17 cellular contexts compared by ENCODE assay signal in genomic region chr10:114694062-114694461, GRCh38. TPM values are rescaled to one million over a fixed set of nuclear protein-coding genes. Genes with fewer than 3 reads are reported as not detected.
A peak's percentile ranks its signal among the peaks of the same experiment; 100 is the strongest.
DNase-seq lines count a peak whose midpoint lies in the region; ATAC-seq, FAIRE-seq and TF ChIP-seq lines count a peak whose summit lies in the region.
"Had no signal": no experiment of that assay in that cellular context is flagged by ENCODE, and none has a peak within 500 bp of the region (broad histone marks: within the 10 kb centered on the region; RNA-seq: fewer than 3 reads in every experiment).

No MANE protein-coding gene starts in this region.

- no peak overlapping the region for H2AFZ ChIP-seq in H1 (ENCODE audit: low read length)

- no peaks in the 10 kb centered on the region for H3K23me2 ChIP-seq in H1 (ENCODE audit: low read depth, low read length)

- no peak overlapping the region for H3K23ac ChIP-seq in H1 (ENCODE audit: insufficient read length)

- H3K56ac ChIP-seq in H1 (replicated peaks; ENCODE audit: insufficient read length, low read depth, low read length), result no peak overlapping the region

- no peak overlapping the region for H3K9ac ChIP-seq in H1 (replicated peaks in 1 of 4; ENCODE audit: extremely low read depth in 1 of 4, low read depth in 3 of 4, low read length in 3 of 4)

- peaks cover 0 to 80% (median 48%) of the 10 kb centered on the region in 9 donors for H3K4me1 ChIP-seq in heart right ventricle
- H3K4me1 ChIP-seq in H1 (replicated peaks in 1 of 4; ENCODE audit: control insufficient read depth in 3 of 4, insufficient read depth in 4 of 4, low read length in 3 of 4), result no peaks in the 10 kb centered on the region

- no peak for TF ChIP-seq CTCF in heart right ventricle (IDR thresholded peaks at IDR 0.05)
- TF ChIP-seq CTCF in H1 (IDR thresholded peaks at IDR 0.05; ENCODE audit: control extremely low read depth in 1 of 3, insufficient read depth in 1 of 3, low read depth in 1 of 3, low read length in 3 of 3), result no peak

- H3K9me3 ChIP-seq in heart right ventricle (no peaks in the 10 kb centered on the region), H1 (ENCODE audit: insufficient read depth in 2 of 2, low read depth in 1 of 2, low read length in 1 of 2) (no peaks in the 10 kb centered on the region)
- H3K9me3 ChIP-seq: gastroesophageal sphincter, sigmoid colon had no signal

- no peak overlapping the region for H4K91ac ChIP-seq in H1 (replicated peaks; ENCODE audit: insufficient read length, low read length)

- TF ChIP-seq RAD21 in H1 (IDR thresholded peaks at IDR 0.05 in 1 of 2, conservative IDR thresholded peaks at IDR 0.05 in 1 of 2; ENCODE audit: low read depth in 2 of 2, low read length in 2 of 2), result no peak

- no peak overlapping the region for H3K14ac ChIP-seq in H1 (ENCODE audit: insufficient read length)

- ATAC-seq in heart right ventricle (no peak), Right ventricle myocardium superior (ENCODE audit: poor library complexity) (no peak)
- ATAC-seq: gastroesophageal sphincter, left ventricle myocardium superior had no signal

- H3K79me2 ChIP-seq in H1 (ENCODE audit: control insufficient read depth in 1 of 2, insufficient read depth in 2 of 2, low read length in 2 of 2), result no peaks in the 10 kb centered on the region

- H3K36me3 ChIP-seq in heart right ventricle (no peaks in the 10 kb centered on the region), H1 (ENCODE audit: control insufficient read depth in 2 of 4, insufficient read depth in 4 of 4, low read length in 3 of 4) (no peaks in the 10 kb centered on the region)
- H3K36me3 ChIP-seq: brain microvascular endothelial cell, gastroesophageal sphincter, sigmoid colon had no signal

- H3K27ac ChIP-seq in heart right ventricle, result peak overlapping the region in 7 of 10 donors; percentile 17 to 84 (median 45)
- H3K27ac ChIP-seq in H1 (ENCODE audit: low read depth, low read length), result no peak overlapping the region
- H3K27ac ChIP-seq: brain microvascular endothelial cell, gastroesophageal sphincter, sigmoid colon, VCaP had no signal

- no peaks in the 10 kb centered on the region for H4K20me1 ChIP-seq in H1 (replicated peaks in 1 of 2; ENCODE audit: control insufficient read depth in 1 of 2, insufficient read depth in 2 of 2, low read length in 2 of 2)

- FAIRE-seq in RCC 7860 (lab: Jason Lieb, UNC) (peak; percentile 77), H1 (lab: Jason Lieb, UNC) (no peak)
- FAIRE-seq: D721Med, urothelium cell line had no signal

- intact Hi-C loops in heart right ventricle (cut with DNase I) (loop anchor here in 5 of 10 donors (10.0 kb wide), 2 partner anchors 139 to 219 kb away; no protein-coding TSS in a partner anchor), Right ventricle myocardium superior (cut with DNase I) (no loop called here)

- no peak for TF ChIP-seq POLR2A in H1 (IDR thresholded peaks at IDR 0.05; ENCODE audit: control extremely low read depth in 1 of 2, low read depth in 2 of 2, low read length in 2 of 2)

- no peak overlapping the region; the same call in 1 of the 2 replicates for H4K8ac ChIP-seq in H1 (ENCODE audit: extremely low read depth, insufficient read depth, low read length)

- WGBS in heart right ventricle, 2 donors, result 38 to 43% methylated on average over 3 of the region's 3 CpGs
- WGBS in H1 (ENCODE audit: extremely low coverage in 1 of 2, insufficient coverage in 1 of 2, insufficient read length in 1 of 2, insufficient replicate concordance in 2 of 2, low coverage in 1 of 2, low lambda C conversion rate in 2 of 2, missing lambda C conversion rate in 1 of 2), 2 experiments, result 89% methylated on average over 3 of the region's 3 CpGs; no CpG with 5 or more reads in 1 of the 2 experiments

- H2BK120ac ChIP-seq in H1 (replicated peaks; ENCODE audit: low read depth, low read length), result no peak overlapping the region

- CTCF ChIA-PET in H1 (lab: Charles Lee; ENCODE audit: partially characterized antibody), result interaction anchor here (0.6 to 10.9 kb wide), 35 partner anchors 8 to 450 kb away, joined by 3 to 155 read pairs (median 4); partner anchors contain the start of gene ABLIM1

- no peak overlapping the region for H3K18ac ChIP-seq in H1 (ENCODE audit: extremely low read depth, low read length)

- H2BK12ac ChIP-seq in H1 (ENCODE audit: low read depth, low read length), result no peak overlapping the region

- DNase-seq in heart right ventricle (no peak), Right ventricle myocardium superior (no peak), RCC 7860 (ENCODE audit: low spot score) (peak; percentile 40), H1 (ENCODE audit: low read depth in 1 of 2, low spot score in 2 of 2) (no peak), cerebellar nuclear complex (lab: John Stamatoyannopoulos, UW) (no peak), NCI-H446 (lab: John Stamatoyannopoulos, UW) (no peak), NOMO-1 treated with DMSO at 0.1 percent for 48 hours (lab: John Stamatoyannopoulos, UW; ENCODE audit: unreplicated experiment) (no peak)
- DNase-seq: brain microvascular endothelial cell, IMR-90, left ventricle myocardium superior, NCI-H187, SIG-M5, sigmoid colon had no signal

- H2AK5ac ChIP-seq in H1 (ENCODE audit: low read depth, low read length), result no peak overlapping the region

- no peak overlapping the region for H4K5ac ChIP-seq in H1 (ENCODE audit: insufficient read length, low read depth, low read length)

- H3K27me3 ChIP-seq in heart right ventricle (no peaks in the 10 kb centered on the region), H1 (replicated peaks in 1 of 4; ENCODE audit: control insufficient read depth in 3 of 4, extremely low read depth in 1 of 4, insufficient read depth in 3 of 4, low read length in 3 of 4) (no peaks in the 10 kb centered on the region)
- H3K27me3 ChIP-seq: brain microvascular endothelial cell, gastroesophageal sphincter, sigmoid colon had no signal

- no peaks in the 10 kb centered on the region for H3K79me1 ChIP-seq in H1 (ENCODE audit: low read depth, low read length)

- H2BK5ac ChIP-seq in H1 (ENCODE audit: low read depth, low read length), result no peak overlapping the region

- H3K4ac ChIP-seq in H1 (replicated peaks; ENCODE audit: insufficient read length, low read depth, low read length), result no peak overlapping the region

- TF ChIP-seq EP300 in H1 (IDR thresholded peaks at IDR 0.05; ENCODE audit: borderline replicate concordance in 1 of 2, low read depth in 2 of 2, low read length in 2 of 2), result no peak

- H2BK15ac ChIP-seq in H1 (ENCODE audit: low read length), result peak overlapping the region; percentile 88; the same call in 1 of the 2 replicates

- no peak overlapping the region for H2BK20ac ChIP-seq in H1 (ENCODE audit: low read length)

- H3K4me2 ChIP-seq in H1 (ENCODE audit: insufficient read depth in 1 of 2, low read depth in 2 of 2, low read length in 2 of 2), result no peak overlapping the region

- POLR2A ChIA-PET in H1 (lab: Charles Lee; ENCODE audit: partially characterized antibody), result no interaction called here

- H3K4me3 ChIP-seq in heart right ventricle (no peak overlapping the region), H1 (ENCODE audit: extremely low read depth in 1 of 4, insufficient read depth in 2 of 4, low read depth in 3 of 4, low read length in 4 of 4) (no peak overlapping the region)
- H3K4me3 ChIP-seq: gastroesophageal sphincter, sigmoid colon had no signal

TF ChIP-seq in H1, 55 proteins besides CTCF, POLR2A, EP300 and RAD21:
- TF ChIP-seq MAFK (IDR thresholded peaks at IDR 0.05; ENCODE audit: low read depth, low read length), result no peak
- TF ChIP-seq KDM1A (IDR thresholded peaks at IDR 0.05; ENCODE audit: borderline replicate concordance, low read length), result no peak
- TF ChIP-seq TAF1 (IDR thresholded peaks at IDR 0.05; ENCODE audit: low read depth, low read length), result no peak
- no peak for TF ChIP-seq ASH2L (IDR thresholded peaks at IDR 0.05; ENCODE audit: low read length)
- TF ChIP-seq TEAD4 (IDR thresholded peaks at IDR 0.05; ENCODE audit: low read depth, low read length), result no peak
- no peak for TF ChIP-seq SAP30 (IDR thresholded peaks at IDR 0.05; ENCODE audit: insufficient read depth, insufficient replicate concordance, low read length)
- no peak for TF ChIP-seq CREB1 (IDR thresholded peaks at IDR 0.05)
- TF ChIP-seq BRCA1 (IDR thresholded peaks at IDR 0.05; ENCODE audit: low read depth, low read length), result no peak
- TF ChIP-seq BACH1 (IDR thresholded peaks at IDR 0.05; ENCODE audit: low read length), result no peak
- TF ChIP-seq TCF12 (IDR thresholded peaks at IDR 0.05; ENCODE audit: low read depth, low read length), result no peak
- TF ChIP-seq SIN3A (conservative IDR thresholded peaks at IDR 0.05 in 1 of 2, IDR thresholded peaks at IDR 0.05 in 1 of 2; ENCODE audit: low read depth in 1 of 2, low read length in 2 of 2), result no peak
- TF ChIP-seq ZNF274 (IDR thresholded peaks at IDR 0.05; ENCODE audit: borderline replicate concordance, extremely low read depth, low read length), result no peak
- no peak for TF ChIP-seq CBX5 (IDR thresholded peaks at IDR 0.05; ENCODE audit: low read depth, low read length)
- TF ChIP-seq CTBP2 (IDR thresholded peaks at IDR 0.05; ENCODE audit: borderline replicate concordance, insufficient read depth, insufficient read length, low read length), result no peak
- TF ChIP-seq NRF1 (IDR thresholded peaks at IDR 0.05; ENCODE audit: low read depth, low read length), result no peak
- TF ChIP-seq CBX8 (IDR thresholded peaks at IDR 0.05; ENCODE audit: borderline replicate concordance, low read depth, low read length), result no peak
- TF ChIP-seq TAF7 (optimal IDR thresholded peaks at IDR 0.05; ENCODE audit: borderline replicate concordance, low read depth, low read length), result no peak
- no peak for TF ChIP-seq TBP (IDR thresholded peaks at IDR 0.05; ENCODE audit: low read depth, low read length)
- TF ChIP-seq CHD1 (IDR thresholded peaks at IDR 0.05; ENCODE audit: low read depth, low read length), result no peak
- no peak for TF ChIP-seq BCL11A (IDR thresholded peaks at IDR 0.05; ENCODE audit: low read depth in 2 of 2, low read length in 2 of 2)

RNA-seq across cellular contexts. Expression of gene ABLIM1, which starts 36.0 kb away (rescaled TPM):
- total RNA-seq in heart right ventricle (100 to 1,000 TPM; 522 to 816 (median 606) TPM), Right ventricle myocardium superior (772 TPM)
- polyA plus RNA-seq in heart right ventricle (100 to 1,000 TPM; 119 to 363 TPM), H1 (2011; rRNA removed) (51.7 and 62.6 TPM in 2 replicates)
- total RNA-seq in H1 (2021; fragmentation: NEBNext Ultra II Directional; extraction: Animal tissue kit (Norgen Biotek cat#: 25700)), result 51.2 and 52.1 TPM in 2 replicates
- 47.8 TPM for polyA plus RNA-seq in H1 (2011; cell fraction: cytosol; rRNA removed)
- 52.0 TPM for polyA plus RNA-seq in H1 (2011; cell fraction: nucleus; rRNA removed)
- 21.9 to 32.8 TPM (median 29.3 TPM) in 4 replicates for polyA plus RNA-seq in H1 (2012, experiment 1 of 2)
- polyA plus RNA-seq in H1 (2012, experiment 2 of 2), result 3.3 TPM
- polyA plus RNA-seq in H1 (2013, experiment 1 of 2), result 31.2 TPM
- 33.9 TPM for polyA plus RNA-seq in H1 (2013, experiment 2 of 2)
- 90.3 and 144 TPM in 2 replicates for polyA minus RNA-seq in H1 (2011; rRNA and poly(A)+ RNA removed)
- 36.0 TPM for polyA minus RNA-seq in H1 (2011; cell fraction: cytosol; rRNA and poly(A)+ RNA removed)
- polyA minus RNA-seq in H1 (2011; cell fraction: nucleus; rRNA and poly(A)+ RNA removed), result 71.3 TPM
